In genomic region chr3:61595826-61596225, GRCh38 we compare ENCODE assay signal across 22 cellular contexts. TPM values are rescaled to one million over a fixed set of nuclear protein-coding genes. Genes with fewer than 3 reads are reported as not detected.
"Had no signal": no experiment of that assay in that cellular context is flagged by ENCODE, and none has a peak within 500 bp of the region (broad histone marks: within the 10 kb centered on the region; RNA-seq: fewer than 3 reads in every experiment).

No MANE protein-coding gene starts in this region.

- FAIRE-seq: endometrium, kidney, pancreas had no signal

- DNase-seq: effector memory CD4-positive, alpha-beta T cell; kidney; left colon; mammary epithelial cell; mucosa of descending colon; naive thymus-derived CD8-positive, alpha-beta T cell; nucleus accumbens; pancreas; retina; stimulated activated CD4-positive, alpha-beta T cell treated with anti-CD3 and anti-CD28 coated beads, Interleukin-2, amount 100 ng/mL, for 24 hours; stimulated activated CD4-positive, alpha-beta T cell treated with anti-CD3 and anti-CD28 coated beads, Interleukin-4, amount 100 ng/mL, for 4 hours; stimulated activated naive B cell treated with anti-CD40 and anti-IgM and Interleukin-4, amounts not matched to agents 10 μg/mL and 1 μg/mL and 100 μg/mL, for 72 hours; stimulated activated naive CD8-positive, alpha-beta T cell treated with anti-CD3 and anti-CD28 coated beads, Interleukin-15, amount 100 ng/mL, for 72 hours; substantia nigra; tibial artery; upper lobe of left lung had no signal

- H3K36me3 Mint-ChIP-seq: naive thymus-derived CD8-positive, alpha-beta T cell; stimulated activated naive B cell treated with anti-CD40 and anti-IgM and Interleukin-4, amounts not matched to agents 10 μg/mL and 1 μg/mL and 100 μg/mL, for 72 hours had no signal

- H3K27ac Mint-ChIP-seq: naive thymus-derived CD8-positive, alpha-beta T cell; stimulated activated naive B cell treated with anti-CD40 and anti-IgM and Interleukin-4, amounts not matched to agents 10 μg/mL and 1 μg/mL and 100 μg/mL, for 72 hours; stimulated activated naive CD8-positive, alpha-beta T cell treated with anti-CD3 and anti-CD28 coated beads, Interleukin-15, amount 100 ng/mL, for 72 hours had no signal

- H3K27me3 Mint-ChIP-seq: central memory CD8-positive, alpha-beta T cell had no signal

- H3K9me3 Mint-ChIP-seq: central memory CD8-positive, alpha-beta T cell; neural crest cell; stimulated activated naive B cell treated with anti-CD40 and anti-IgM and Interleukin-4, amounts not matched to agents 10 μg/mL and 1 μg/mL and 100 μg/mL, for 72 hours; stimulated activated naive CD8-positive, alpha-beta T cell treated with anti-CD3 and anti-CD28 coated beads, Interleukin-15, amount 100 ng/mL, for 72 hours had no signal

- H3K4me1 ChIP-seq: pancreas, prostate gland had no signal

- H3K9me3 ChIP-seq: mucosa of descending colon, pancreas, prostate gland, tibial artery, upper lobe of left lung, vagina had no signal

- H3K36me3 ChIP-seq: pancreas, prostate gland, tibial artery, upper lobe of left lung, vagina had no signal

- H3K27ac ChIP-seq: pancreas, prostate gland, tibial artery, vagina had no signal

- H3K4me3 Mint-ChIP-seq: central memory CD8-positive, alpha-beta T cell; naive thymus-derived CD8-positive, alpha-beta T cell; neural crest cell; stimulated activated naive B cell treated with anti-CD40 and anti-IgM and Interleukin-4, amounts not matched to agents 10 μg/mL and 1 μg/mL and 100 μg/mL, for 72 hours; stimulated activated naive CD8-positive, alpha-beta T cell treated with anti-CD3 and anti-CD28 coated beads, Interleukin-15, amount 100 ng/mL, for 72 hours had no signal

- H3K27me3 ChIP-seq: pancreas, tibial artery, upper lobe of left lung, vagina had no signal

- H3K4me1 Mint-ChIP-seq: central memory CD8-positive, alpha-beta T cell; naive thymus-derived CD8-positive, alpha-beta T cell; stimulated activated naive B cell treated with anti-CD40 and anti-IgM and Interleukin-4, amounts not matched to agents 10 μg/mL and 1 μg/mL and 100 μg/mL, for 72 hours; stimulated activated naive CD8-positive, alpha-beta T cell treated with anti-CD3 and anti-CD28 coated beads, Interleukin-15, amount 100 ng/mL, for 72 hours had no signal

- H3K4me3 ChIP-seq: mucosa of descending colon, pancreas, prostate gland, tibial artery, upper lobe of left lung, vagina had no signal

- ATAC-seq: esophagus mucosa; left colon; mucosa of descending colon; naive thymus-derived CD8-positive, alpha-beta T cell; pancreas; stimulated activated naive B cell treated with anti-CD40 and anti-IgM and Interleukin-4, amounts not matched to agents 10 μg/mL and 1 μg/mL and 100 μg/mL, for 72 hours; stimulated activated naive CD8-positive, alpha-beta T cell treated with anti-CD3 and anti-CD28 coated beads, Interleukin-15, amount 100 ng/mL, for 72 hours had no signal

RNA-seq across cellular contexts. Expression of gene PTPRG, which starts 34.5 kb away (rescaled TPM):
- total RNA-seq: naive thymus-derived CD8-positive, alpha-beta T cell had no signal
- polyA plus RNA-seq: naive thymus-derived CD8-positive, alpha-beta T cell had no signal
